ENCODE assay signal across 8 cellular contexts in genomic region chr3:120093923-120094775, GRCh38. TPM values are rescaled to one million over a fixed set of nuclear protein-coding genes. Genes with fewer than 3 reads are reported as not detected.
DNase-seq lines count a peak whose midpoint lies in the region; ATAC-seq, FAIRE-seq and TF ChIP-seq lines count a peak whose summit lies in the region.

GSK3B (minus strand) TSS chr3:120094447; CDS start chr3:120093434, 1,013 bp downstream.

- TF ChIP-seq POLR2A in A549 (IDR thresholded peaks at IDR 0.05; ENCODE audit: low read length) = peak; percentile 69

- TF ChIP-seq RAD21 in A549 (conservative IDR thresholded peaks at IDR 0.05 in 1 of 2, IDR thresholded peaks at IDR 0.05 in 1 of 2) = peak in 1 of 2 experiments; percentile 33; a peak in 1 of 5 replicates

- WGBS in A549 (ENCODE audit: missing lambda C conversion rate) = 2% methylated on average over 59 of the region's 94 CpGs
- 0% methylated on average over 65 to 69 of the region's 94 CpGs for WGBS in mesodermal cell (ENCODE audit: insufficient coverage in 2 of 2), 2 experiments

- TF ChIP-seq EP300 in A549 (IDR thresholded peaks at IDR 0.05) = 0 out of 5 replicates have a peak, but pooled peaks of 1 of the 2 experiments have one; percentile 16

- POLR2A ChIA-PET in A549 (lab: Yijun Ruan, JAX) = interaction anchor here (0.6 to 3.0 kb wide), 31 partner anchors 9 to 630 kb away, joined by 3 to 49 read pairs (median 6); partner anchors contain the start of genes LRRC58 and TMEM39A

- TF ChIP-seq CTCF in A549 (IDR thresholded peaks at IDR 0.05) = no peak

- DNase-seq in A549 (ENCODE audit: low read depth in 1 of 2, low spot score in 1 of 2) = peak; percentile 37 to 86
- DNase-seq in NCI-H460 (ENCODE audit: extremely low read depth, low read depth) = peak; percentile 60
- peak; percentile 43 to 97 for DNase-seq in activated CD8-positive, alpha-beta memory T cell treated with anti-CD3 and anti-CD28 coated beads for 4 hours (ENCODE audit: low read depth in 2 of 2)
- DNase-seq in effector memory CD8-positive, alpha-beta T cell = peak; percentile 74 to 100 (median 99)
- DNase-seq in stimulated activated CD8-positive, alpha-beta memory T cell treated with anti-CD3 and anti-CD28 coated beads, Interleukin-2, amount 100 ng/mL, for 48 hours (ENCODE audit: low read depth in 2 of 2) = peak; percentile 55 to 93

- H3K27ac Mint-ChIP-seq in effector memory CD8-positive, alpha-beta T cell = no peak within 1 kb of the TSS

- no peaks in the 10 kb centered on the region for H3K9me3 ChIP-seq in A549
- H3K9me3 ChIP-seq in mesodermal cell (ENCODE audit: control insufficient read depth, low read length) = no peaks in the 10 kb centered on the region

- H3K4me1 Mint-ChIP-seq in effector memory CD8-positive, alpha-beta T cell (ENCODE audit: low read depth in 2 of 2) = peaks cover 14 to 24% of the 10 kb centered on the region in 2 donors

- peak; percentile 58 to 80 for ATAC-seq in A549
- peak; percentile 0 for ATAC-seq in GM18861 (IDR thresholded peaks at IDR 0.05; ENCODE audit: unreplicated experiment)
- ATAC-seq in HG03097 (IDR thresholded peaks at IDR 0.05; ENCODE audit: low FRiP score, unreplicated experiment) = peak; percentile 42
- peak; percentile 56 for ATAC-seq in effector memory CD8-positive, alpha-beta T cell (replicated peaks)

- CTCF ChIA-PET in A549 (lab: Yijun Ruan, JAX) = interaction anchor here (1.3 to 2.2 kb wide), 3 partner anchors 28 to 203 kb away, joined by 3 to 8 read pairs (median 5); no protein-coding TSS in a partner anchor

- no peaks in the 10 kb centered on the region for H3K36me3 Mint-ChIP-seq in effector memory CD8-positive, alpha-beta T cell (ENCODE audit: insufficient read depth)

- H3K4me3 Mint-ChIP-seq in effector memory CD8-positive, alpha-beta T cell = no peak within 1 kb of the TSS

- no peaks in the 10 kb centered on the region for H3K9me3 Mint-ChIP-seq in effector memory CD8-positive, alpha-beta T cell

- no peaks in the 10 kb centered on the region for H3K27me3 Mint-ChIP-seq in effector memory CD8-positive, alpha-beta T cell

- peak within 1 kb of the TSS; percentile 91 for H3K4me2 ChIP-seq in A549

- H3K4me3 ChIP-seq in A549 = peak within 1 kb of the TSS; percentile 80
- H3K4me3 ChIP-seq in mesodermal cell (ENCODE audit: extremely low read depth, insufficient read depth, low read length, poor library complexity, severe bottlenecking) = peak within 1 kb of the TSS; percentile 83

- H3K4me1 ChIP-seq in A549 = peaks cover 32% of the 10 kb centered on the region
- peaks cover 2% of the 10 kb centered on the region for H3K4me1 ChIP-seq in mesodermal cell (ENCODE audit: control insufficient read depth, insufficient read depth, low read length, poor library complexity, severe bottlenecking)

- H3K27ac ChIP-seq in A549 = peak within 1 kb of the TSS; percentile 99
- H3K27ac ChIP-seq in mesodermal cell (ENCODE audit: low read depth, low read length, severe bottlenecking) = peak within 1 kb of the TSS; percentile 100

- H3K36me3 ChIP-seq in mesodermal cell (ENCODE audit: control insufficient read depth, insufficient read depth, low read length) = peaks cover 16% of the 10 kb centered on the region

- FAIRE-seq in A549 (lab: Jason Lieb, UNC) = no peak

TF ChIP-seq in A549, 52 proteins besides CTCF, POLR2A, EP300 and RAD21:
- TF ChIP-seq SMC3 (IDR thresholded peaks at IDR 0.05) (peak; percentile 36; the same call in 1 of the 3 replicates), RFX5 (IDR thresholded peaks at IDR 0.05) (no peak), BHLHE40 (IDR thresholded peaks at IDR 0.05; ENCODE audit: low read depth, low read length) (no peak), TFCP2L1 (CRISPR knock-in tag; IDR thresholded peaks at IDR 0.05) (peak; percentile 47; the same call in 1 of the 2 replicates), RNF2 (IDR thresholded peaks at IDR 0.05; ENCODE audit: borderline replicate concordance, low read depth) (no peak), GATA3 (IDR thresholded peaks at IDR 0.05; ENCODE audit: borderline replicate concordance) (0 out of 2 replicates have a peak, but pooled peaks have one; percentile 8), PHF8 (IDR thresholded peaks at IDR 0.05; ENCODE audit: borderline replicate concordance, low read depth) (peak; percentile 79), CHD2 (IDR thresholded peaks at IDR 0.05; ENCODE audit: low read length, partially characterized antibody) (no peak), JUN (IDR thresholded peaks at IDR 0.05) (peak; percentile 58 to 94; a peak in 4 of 5 replicates)
- TF ChIP-seq, protein P1, sequence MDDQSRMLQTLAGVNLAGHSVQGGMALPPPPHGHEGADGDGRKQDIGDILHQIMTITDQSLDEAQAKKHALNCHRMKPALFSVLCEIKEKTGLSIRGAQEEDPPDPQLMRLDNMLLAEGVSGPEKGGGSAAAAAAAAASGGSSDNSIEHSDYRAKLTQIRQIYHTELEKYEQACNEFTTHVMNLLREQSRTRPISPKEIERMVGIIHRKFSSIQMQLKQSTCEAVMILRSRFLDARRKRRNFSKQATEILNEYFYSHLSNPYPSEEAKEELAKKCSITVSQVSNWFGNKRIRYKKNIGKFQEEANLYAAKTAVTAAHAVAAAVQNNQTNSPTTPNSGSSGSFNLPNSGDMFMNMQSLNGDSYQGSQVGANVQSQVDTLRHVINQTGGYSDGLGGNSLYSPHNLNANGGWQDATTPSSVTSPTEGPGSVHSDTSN (IDR thresholded peaks at IDR 0.05) = no peak; the same call in none of the 2 replicates
- TF ChIP-seq, protein P2, sequence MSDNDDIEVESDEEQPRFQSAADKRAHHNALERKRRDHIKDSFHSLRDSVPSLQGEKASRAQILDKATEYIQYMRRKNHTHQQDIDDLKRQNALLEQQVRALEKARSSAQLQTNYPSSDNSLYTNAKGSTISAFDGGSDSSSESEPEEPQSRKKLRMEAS (IDR thresholded peaks at IDR 0.05) = peak; percentile 17; the same call in 1 of the 2 replicates
TF ChIP-seq in A549: peak in this region for 6.

RNA-seq across cellular contexts. Expression of gene GSK3B, which starts in this region (rescaled TPM):
- 49.8 and 55.8 TPM in 2 replicates for polyA plus RNA-seq in A549 (2011; rRNA removed)
- 14.9 and 17.9 TPM in 2 replicates for polyA plus RNA-seq in A549 (2012; cell fraction: cytosol; rRNA removed)
- 4.4 and 8.8 TPM in 2 replicates for polyA plus RNA-seq in A549 (2012; cell fraction: nucleus; rRNA removed)
- 26.4 to 30.0 TPM (median 26.7 TPM) in 3 replicates for polyA plus RNA-seq in A549 (2017; fragmentation: RNase III; extraction: RNeasy Plus Mini Kit Qiagen cat#74134 plus additional on column Dnase treatment)
- 104 and 106 TPM in 2 replicates for polyA minus RNA-seq in A549 (2011; rRNA and poly(A)+ RNA removed)
- total RNA-seq in NCI-H460 (2014; rRNA removed; shearing (Covaris generic)) = 49.9 and 50.3 TPM in 2 replicates
- polyA plus RNA-seq in NCI-H460 (2014; cell fraction: nucleus; rRNA removed) = 13.9 and 15.0 TPM in 2 replicates
- 60.4 TPM for polyA plus RNA-seq in mesodermal cell (2013, experiment 1 of 2)
- polyA plus RNA-seq in mesodermal cell (2013, experiment 2 of 2) = 48.9 TPM

Comparison
In these comparisons a context has a peak if more than half of its experiments do, and no peak if none do; other contexts are left out.
1. Peak in every context shown above with its lines: DNase-seq, ATAC-seq, H3K4me3 ChIP-seq and H3K27ac ChIP-seq.
2. ATAC-seq: peak in every context shown above with its lines; median percentile 69 in A549; 56 in effector memory CD8-positive, alpha-beta T cell; 42 in HG03097; 0 in GM18861.